1 cellular context compared by ENCODE assay signal in genomic region chr1:96721382-96722160, GRCh38.
TF ChIP-seq lines count a peak whose summit lies in the region.

Gene PTBP2 (plus strand): TSS chr1:96721784. CDS start chr1:96721865, 81 bp downstream.

TF ChIP-seq in H1, 55 proteins besides CTCF, POLR2A, EP300 and RAD21:
- TF ChIP-seq ATF3 (IDR thresholded peaks at IDR 0.05; ENCODE audit: insufficient read depth, low read depth, low read length) = no peak
- peak; percentile 52; the same call in 1 of the 2 replicates for TF ChIP-seq CREB1 (IDR thresholded peaks at IDR 0.05)
- no peak for TF ChIP-seq CBX8 (IDR thresholded peaks at IDR 0.05; ENCODE audit: borderline replicate concordance, low read depth, low read length)
- TF ChIP-seq SP1 (IDR thresholded peaks at IDR 0.05; ENCODE audit: low read depth, low read length) = no peak
- peak; percentile 80 for TF ChIP-seq TAF1 (IDR thresholded peaks at IDR 0.05; ENCODE audit: low read depth, low read length)
- TF ChIP-seq HDAC2 (IDR thresholded peaks at IDR 0.05; ENCODE audit: borderline replicate concordance in 1 of 2, low read depth in 2 of 2, low read length in 2 of 2) = 0 out of 4 replicates have a peak, but pooled peaks of 1 of the 2 experiments have one; percentile 9
- TF ChIP-seq SIRT6 (IDR thresholded peaks at IDR 0.05; ENCODE audit: low read length) = no peak
- no peak for TF ChIP-seq BRCA1 (IDR thresholded peaks at IDR 0.05; ENCODE audit: low read depth, low read length)
- TF ChIP-seq, protein P1, sequence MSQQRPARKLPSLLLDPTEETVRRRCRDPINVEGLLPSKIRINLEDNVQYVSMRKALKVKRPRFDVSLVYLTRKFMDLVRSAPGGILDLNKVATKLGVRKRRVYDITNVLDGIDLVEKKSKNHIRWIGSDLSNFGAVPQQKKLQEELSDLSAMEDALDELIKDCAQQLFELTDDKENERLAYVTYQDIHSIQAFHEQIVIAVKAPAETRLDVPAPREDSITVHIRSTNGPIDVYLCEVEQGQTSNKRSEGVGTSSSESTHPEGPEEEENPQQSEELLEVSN (IDR thresholded peaks at IDR 0.05) = 0 out of 2 replicates have a peak, but pooled peaks have one; percentile 62
- TF ChIP-seq CHD7 (IDR thresholded peaks at IDR 0.05; ENCODE audit: insufficient replicate concordance, low read length) = no peak
- TF ChIP-seq SP4 (IDR thresholded peaks at IDR 0.05; ENCODE audit: low read length) = no peak
- no peak for TF ChIP-seq SRF (IDR thresholded peaks at IDR 0.05; ENCODE audit: low read depth, low read length)
- TF ChIP-seq POU5F1 (IDR thresholded peaks at IDR 0.05; ENCODE audit: low read depth, low read length) = no peak
- TF ChIP-seq PHF8 (conservative IDR thresholded peaks at IDR 0.05; ENCODE audit: low read depth, low read length) = peak; percentile 87; the same call in 1 of the 2 replicates
- TF ChIP-seq, protein P2, sequence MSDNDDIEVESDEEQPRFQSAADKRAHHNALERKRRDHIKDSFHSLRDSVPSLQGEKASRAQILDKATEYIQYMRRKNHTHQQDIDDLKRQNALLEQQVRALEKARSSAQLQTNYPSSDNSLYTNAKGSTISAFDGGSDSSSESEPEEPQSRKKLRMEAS (IDR thresholded peaks at IDR 0.05) = peak; percentile 52; the same call in 1 of the 2 replicates
- TF ChIP-seq POLR2AphosphoS5 (IDR thresholded peaks at IDR 0.05; ENCODE audit: low read depth, low read length) = peak; percentile 74
- TF ChIP-seq CHD2 (IDR thresholded peaks at IDR 0.05; ENCODE audit: low read length) = no peak; the same call in 1 of the 2 replicates
- TF ChIP-seq TEAD4 (IDR thresholded peaks at IDR 0.05; ENCODE audit: low read depth, low read length) = no peak
- TF ChIP-seq KDM4A (IDR thresholded peaks at IDR 0.05; ENCODE audit: low read depth, low read length, severe bottlenecking) = peak; percentile 27
- TF ChIP-seq GTF2F1 (IDR thresholded peaks at IDR 0.05; ENCODE audit: borderline replicate concordance, low read depth, low read length) = no peak
- TF ChIP-seq TBP (IDR thresholded peaks at IDR 0.05; ENCODE audit: low read depth, low read length) = peak; percentile 2
- peak; percentile 75 for TF ChIP-seq ASH2L (IDR thresholded peaks at IDR 0.05; ENCODE audit: low read length)
- peak; percentile 27; the same call in 1 of the 2 replicates for TF ChIP-seq EGR1 (IDR thresholded peaks at IDR 0.05; ENCODE audit: borderline replicate concordance, low read depth, low read length)
- TF ChIP-seq RNF2 (IDR thresholded peaks at IDR 0.05; ENCODE audit: borderline replicate concordance, low read depth, low read length, missing control alignments, poor library complexity, severe bottlenecking) = no peak
- no peak for TF ChIP-seq SUZ12 (IDR thresholded peaks at IDR 0.05; ENCODE audit: low read length)
- peak; percentile 97 for TF ChIP-seq RBBP5 (IDR thresholded peaks at IDR 0.05; ENCODE audit: borderline replicate concordance, low read depth, low read length)
- TF ChIP-seq JUND (IDR thresholded peaks at IDR 0.05; ENCODE audit: low read length) = no peak
- TF ChIP-seq BCL11A (IDR thresholded peaks at IDR 0.05; ENCODE audit: low read depth in 2 of 2, low read length in 2 of 2) = no peak
- peak; percentile 93 for TF ChIP-seq YY1 (IDR thresholded peaks at IDR 0.05; ENCODE audit: low read depth, low read length)
- TF ChIP-seq SIX5 (IDR thresholded peaks at IDR 0.05; ENCODE audit: low read depth, low read length) = no peak
- TF ChIP-seq SP2 (IDR thresholded peaks at IDR 0.05; ENCODE audit: low read length) = no peak
- TF ChIP-seq GABPA (IDR thresholded peaks at IDR 0.05; ENCODE audit: borderline replicate concordance, insufficient read depth, low read length) = no peak
- TF ChIP-seq SAP30 (IDR thresholded peaks at IDR 0.05; ENCODE audit: insufficient read depth, insufficient replicate concordance, low read length) = no peak
TF ChIP-seq in H1: peak in this region for 13.
